ENCODE assay signal across 9 cellular contexts in genomic region chr4:1208970-1209704, GRCh38. TPM values are rescaled to one million over a fixed set of nuclear protein-coding genes. Genes with fewer than 3 reads are reported as not detected.
DNase-seq lines count a peak whose midpoint lies in the region; ATAC-seq, FAIRE-seq and TF ChIP-seq lines count a peak whose summit lies in the region.
"Had no signal": no experiment of that assay in that cellular context is flagged by ENCODE, and none has a peak within 500 bp of the region (broad histone marks: within the 10 kb centered on the region; RNA-seq: fewer than 3 reads in every experiment).

No MANE protein-coding gene starts in this region.

- no peak overlapping the region for H3K4me2 ChIP-seq in astrocyte (ENCODE audit: low read length)

- H3K4me1 ChIP-seq in Caco-2 (no peaks in the 10 kb centered on the region), astrocyte (ENCODE audit: insufficient read depth, low read length) (peaks cover 19% of the 10 kb centered on the region), right atrium auricular region (peaks cover 0 to 49% of the 10 kb centered on the region in 2 donors), psoas muscle (peaks cover 42% of the 10 kb centered on the region)

- POLR2A ChIA-PET in Caco-2 (lab: Charles Lee) = no interaction called here

- H3K27ac Mint-ChIP-seq in Caco-2 (ENCODE audit: unreplicated experiment) = peak overlapping the region; percentile 42
- H3K27ac Mint-ChIP-seq in astrocyte (ENCODE audit: unreplicated experiment) = peak overlapping the region; percentile 26

- H3K36me3 ChIP-seq in Caco-2 (ENCODE audit: control insufficient read depth, insufficient read depth, low read length) (peaks cover 2% of the 10 kb centered on the region; the same call in 1 of the 2 replicates), astrocyte (ENCODE audit: insufficient read depth, low read length) (peaks cover 3% of the 10 kb centered on the region), right atrium auricular region (peaks cover 30% of the 10 kb centered on the region), psoas muscle (ENCODE audit: insufficient read depth in 1 of 2, low read depth in 1 of 2) (peaks cover 0 to 32% of the 10 kb centered on the region in 2 donors)

- no peak for TF ChIP-seq CTCF in Caco-2 (IDR thresholded peaks at IDR 0.05; ENCODE audit: insufficient read depth in 1 of 2, low read depth in 1 of 2, low read length in 1 of 2, severe bottlenecking in 1 of 2, unreplicated experiment in 1 of 2)
- no peak for TF ChIP-seq CTCF in astrocyte (IDR thresholded peaks at IDR 0.05; ENCODE audit: insufficient read depth, low read depth, low read length)
- TF ChIP-seq CTCF in right atrium auricular region (IDR thresholded peaks at IDR 0.05) = no peak
- TF ChIP-seq CTCF in psoas muscle (IDR thresholded peaks at IDR 0.05) = no peak

- no peaks in the 10 kb centered on the region for H3K9me3 Mint-ChIP-seq in Caco-2 (ENCODE audit: unreplicated experiment)
- H3K9me3 Mint-ChIP-seq in astrocyte (ENCODE audit: unreplicated experiment) = no peaks in the 10 kb centered on the region

- no peak for FAIRE-seq in astrocyte (lab: Jason Lieb, UNC)

- intact Hi-C loops in Caco-2 (cut with micrococcal nuclease; ENCODE audit: unreplicated experiment) (loop anchor here (5.0 kb wide), 1 partner anchor 42 kb away; no protein-coding TSS in a partner anchor), psoas muscle (cut with DNase I) (no loop called here)

- H3K79me2 ChIP-seq in astrocyte (ENCODE audit: insufficient read depth, low read length) = no peaks in the 10 kb centered on the region

- peaks cover 12% of the 10 kb centered on the region for H4K20me1 ChIP-seq in astrocyte (ENCODE audit: insufficient read depth, low read length)

- H2AFZ ChIP-seq in astrocyte (ENCODE audit: low read depth, low read length) = no peak overlapping the region

- no peak overlapping the region for H3K4me3 ChIP-seq in Caco-2 (ENCODE audit: low read depth, low read length)
- no peak overlapping the region for H3K4me3 ChIP-seq in astrocyte (ENCODE audit: insufficient read depth, low read depth, low read length)
- H3K4me3 ChIP-seq in right atrium auricular region = no peak overlapping the region
- peak overlapping the region; percentile 1 for H3K4me3 ChIP-seq in psoas muscle

- DNase-seq in Caco-2 (peak in 1 of 2 experiments; percentile 23), astrocyte (ENCODE audit: low read depth) (peak; percentile 36), right atrium auricular region (ENCODE audit: low spot score) (no peak), psoas muscle (peak; percentile 30 to 59)
- no peak for DNase-seq in activated CD4-positive, alpha-beta T cell treated with anti-CD3 and anti-CD28 coated beads, Interleukin-2, amount 50 U/mL, for 4 hours
- DNase-seq: NCI-H1105 had no signal

- H3K9ac ChIP-seq in astrocyte (ENCODE audit: low read length) = no peak overlapping the region

- H3K9me3 ChIP-seq in Caco-2 (no peaks in the 10 kb centered on the region), astrocyte (ENCODE audit: insufficient read depth, low read depth, low read length) (no peaks in the 10 kb centered on the region), right atrium auricular region (no peaks in the 10 kb centered on the region), psoas muscle (no peaks in the 10 kb centered on the region)

- no peak overlapping the region for H3K4me3 Mint-ChIP-seq in Caco-2 (ENCODE audit: unreplicated experiment)
- H3K4me3 Mint-ChIP-seq in astrocyte (ENCODE audit: unreplicated experiment) = peak overlapping the region; percentile 34

- H3K4me1 Mint-ChIP-seq in Caco-2 (ENCODE audit: low read depth, unreplicated experiment) (no peaks in the 10 kb centered on the region), astrocyte (ENCODE audit: low read depth, unreplicated experiment) (peaks cover 2% of the 10 kb centered on the region)

- ATAC-seq in psoas muscle = peak in 3 of 4 donors; percentile 37 to 47 (median 37)
- ATAC-seq in GM19463 (IDR thresholded peaks at IDR 0.05; ENCODE audit: unreplicated experiment) = no peak
- no peak for ATAC-seq in GM21360 (IDR thresholded peaks at IDR 0.05; ENCODE audit: unreplicated experiment)
- no peak for ATAC-seq in HG03139 (IDR thresholded peaks at IDR 0.05; ENCODE audit: unreplicated experiment)

- H3K27me3 ChIP-seq in Caco-2 (replicated peaks; ENCODE audit: control insufficient read depth, insufficient read depth, low read length) = no peaks in the 10 kb centered on the region
- no peaks in the 10 kb centered on the region for H3K27me3 ChIP-seq in astrocyte (ENCODE audit: insufficient read depth, low read length)
- no peaks in the 10 kb centered on the region for H3K27me3 ChIP-seq in right atrium auricular region
- no peaks in the 10 kb centered on the region for H3K27me3 ChIP-seq in psoas muscle (ENCODE audit: insufficient read depth in 3 of 3, low read length in 2 of 3)

- H3K36me3 Mint-ChIP-seq in Caco-2 (ENCODE audit: insufficient read depth, unreplicated experiment) (peaks cover 45% of the 10 kb centered on the region), astrocyte (ENCODE audit: low read depth, unreplicated experiment) (no peaks in the 10 kb centered on the region)

- CTCF ChIA-PET in Caco-2 (lab: Charles Lee) = no interaction called here

- H3K27me3 Mint-ChIP-seq in Caco-2 (ENCODE audit: insufficient read depth, unreplicated experiment) (no peaks in the 10 kb centered on the region), astrocyte (ENCODE audit: low read depth, unreplicated experiment) (no peaks in the 10 kb centered on the region)

- H3K27ac ChIP-seq in astrocyte (ENCODE audit: low read depth, low read length) = no peak overlapping the region
- peak overlapping the region; percentile 72 to 76 for H3K27ac ChIP-seq in right atrium auricular region
- peak overlapping the region; percentile 48 for H3K27ac ChIP-seq in psoas muscle

- 36 to 53% (median 42%) methylated on average over 31 of the region's 31 CpGs for WGBS in psoas muscle, 3 donors

- no TSS peak for BruUV-seq in Caco-2 (replicated peaks; lab: Mats Ljungman, UMichigan)

RNA-seq across cellular contexts. Expression of gene SPON2, which starts 36.8 kb away (rescaled TPM):
- total RNA-seq in Caco-2 (2022) = 3.1 and 4.0 TPM in 2 replicates
- total RNA-seq in astrocyte = 47.8 and 55.5 TPM in 2 replicates
- total RNA-seq in right atrium auricular region = 10 to 100 TPM; 13.0 to 20.8 TPM
- 10 to 100 TPM in 1 of 4 donors, 1 to 10 TPM in 3; 6.8 to 18.5 (median 8.0) TPM for total RNA-seq in psoas muscle
- 1 to 10 TPM; 4.1 to 6.4 (median 6.2) TPM for polyA plus RNA-seq in psoas muscle

RNA-seq across cellular contexts. Expression of gene CTBP1, which starts 39.8 kb away (rescaled TPM):
- total RNA-seq in Caco-2 (2022) = 184 TPM in 2 replicates
- 115 and 136 TPM in 2 replicates for total RNA-seq in astrocyte
- 100 to 1,000 TPM; 104 to 140 TPM for total RNA-seq in right atrium auricular region
- 100 to 1,000 TPM; 122 to 165 (median 142) TPM for total RNA-seq in psoas muscle
- polyA plus RNA-seq in psoas muscle = 100 to 1,000 TPM; 109 to 156 (median 116) TPM

Comparison
In these comparisons a context has a peak if more than half of its experiments do, and no peak if none do; other contexts are left out.
1. DNase-seq: peak in astrocyte (single experiment) and psoas muscle (2 of 2); none in right atrium auricular region (single experiment) and activated CD4-positive, alpha-beta T cell treated with anti-CD3 and anti-CD28 coated beads, Interleukin-2, amount 50 U/mL, for 4 hours (0 of 2).
2. ATAC-seq: peak in psoas muscle (3 of 4); none in GM19463 (single experiment), GM21360 (single experiment) and HG03139 (single experiment).